Comparison of ENCODE assay signal across 18 cellular contexts in genomic region chr13:74651121-74651520, GRCh38.
"Had no signal": no experiment of that assay in that cellular context is flagged by ENCODE, and none has a peak within 500 bp of the region (broad histone marks: within the 10 kb centered on the region; RNA-seq: fewer than 3 reads in every experiment).

No MANE protein-coding gene starts in this region.

- H3K4me3 ChIP-seq: dorsolateral prefrontal cortex, suprapubic skin, thyroid gland had no signal

- DNase-seq: cortex of kidney; dorsolateral prefrontal cortex; effector memory CD4-positive, alpha-beta T cell; kidney; left cardiac atrium; mesendoderm; naive B cell; posterior cingulate gyrus; right cardiac atrium; small intestine; stimulated activated CD4-positive, alpha-beta T cell treated with anti-CD3 and anti-CD28 coated beads, Interleukin-2, amount 100 ng/mL, for 48 hours; stimulated activated naive CD8-positive, alpha-beta T cell treated with anti-CD3 and anti-CD28 coated beads, Interleukin-15, Interleukin-2, amounts not matched to agents 100 U/mL and 50 U/mL, for 24 hours; thyroid gland had no signal

- H3K9me3 ChIP-seq: neutrophil, suprapubic skin, thyroid gland had no signal

- H3K4me1 ChIP-seq: foreskin keratinocyte, suprapubic skin, thyroid gland had no signal

- ATAC-seq: foreskin keratinocyte; left cardiac atrium; right cardiac atrium; stimulated activated naive CD8-positive, alpha-beta T cell treated with anti-CD3 and anti-CD28 coated beads, Interleukin-15, Interleukin-2, amounts not matched to agents 100 U/mL and 50 U/mL, for 24 hours had no signal

- H3K27me3 ChIP-seq: dorsolateral prefrontal cortex, neutrophil, suprapubic skin, thyroid gland had no signal

- H3K36me3 ChIP-seq: neutrophil, suprapubic skin, thyroid gland had no signal

- H3K27ac ChIP-seq: dorsolateral prefrontal cortex, foreskin keratinocyte, neutrophil, suprapubic skin, thyroid gland had no signal

- FAIRE-seq: endometrium, kidney, small intestine, urothelium cell line had no signal
